ENCODE assay signal across 8 cellular contexts in genomic region chr19:46639356-46640061, GRCh38. TPM values are rescaled to one million over a fixed set of nuclear protein-coding genes. Genes with fewer than 3 reads are reported as not detected.
DNase-seq lines count a peak whose midpoint lies in the region; ATAC-seq and TF ChIP-seq lines count a peak whose summit lies in the region.

No MANE protein-coding gene starts in this region.

- no peaks in the 10 kb centered on the region for H3K79me2 ChIP-seq in OCI-LY1 (ENCODE audit: insufficient read depth, low read length)

- H3K36me3 Mint-ChIP-seq in activated CD8-positive, alpha-beta memory T cell treated with anti-CD3 and anti-CD28 coated beads, Interleukin-2, amount 10 ng/mL, durations not matched to agents 7 days and 5 days, result no peaks in the 10 kb centered on the region
- H3K36me3 Mint-ChIP-seq in mesothelial cell of epicardium, result no peaks in the 10 kb centered on the region

- H3K9me3 Mint-ChIP-seq in activated CD8-positive, alpha-beta memory T cell treated with anti-CD3 and anti-CD28 coated beads, Interleukin-2, amount 10 ng/mL, durations not matched to agents 7 days and 5 days (ENCODE audit: low read depth), result no peaks in the 10 kb centered on the region
- no peaks in the 10 kb centered on the region for H3K9me3 Mint-ChIP-seq in mesothelial cell of epicardium

- H3K4me3 Mint-ChIP-seq in activated CD8-positive, alpha-beta memory T cell treated with anti-CD3 and anti-CD28 coated beads, Interleukin-2, amount 10 ng/mL, durations not matched to agents 7 days and 5 days, result peak overlapping the region; percentile 35
- H3K4me3 Mint-ChIP-seq in mesothelial cell of epicardium, result no peak overlapping the region

- no peak overlapping the region for H3K27ac ChIP-seq in OCI-LY1 (ENCODE audit: low read depth, low read length, poor library complexity, severe bottlenecking)
- H3K27ac ChIP-seq in duodenal mucosa (ENCODE audit: low read depth, low read length), result peak overlapping the region; percentile 20

- no peaks in the 10 kb centered on the region for H4K20me1 ChIP-seq in OCI-LY1 (ENCODE audit: insufficient read depth, low read length)

- DNase-seq in activated CD8-positive, alpha-beta memory T cell treated with anti-CD3 and anti-CD28 coated beads, Interleukin-2, amount 10 ng/mL, durations not matched to agents 7 days and 5 days, result peak; percentile 76
- DNase-seq in activated CD8-positive, alpha-beta memory T cell treated with anti-CD3 and anti-CD28 coated beads, Interleukin-2, amount 50 U/mL, for 48 hours, result no peak
- peak; percentile 69 to 83 for DNase-seq in mesothelial cell of epicardium (ENCODE audit: low spot score in 2 of 2, unreplicated experiment in 2 of 2)
- no peak for DNase-seq in SIG-M5 treated with dmso at 0.1 percent for 504 hours (lab: John Stamatoyannopoulos, UW; ENCODE audit: unreplicated experiment)

- peaks cover 4% of the 10 kb centered on the region; the same call in 1 of the 2 replicates for H3F3A ChIP-seq in OCI-LY1 (ENCODE audit: insufficient read depth, low read length)

- H3K4me1 ChIP-seq in OCI-LY1 (ENCODE audit: insufficient read depth, low read length, severe bottlenecking) (peaks cover 25% of the 10 kb centered on the region), duodenal mucosa (ENCODE audit: control insufficient read depth in 1 of 2, insufficient read depth in 2 of 2, low read length in 2 of 2) (peaks cover 10 to 19% of the 10 kb centered on the region in 2 donors)

- H3K9me3 ChIP-seq in OCI-LY1 (ENCODE audit: low read length) (no peaks in the 10 kb centered on the region), duodenal mucosa (ENCODE audit: control insufficient read depth in 1 of 2, low read length in 2 of 2) (no peaks in the 10 kb centered on the region)

- no peaks in the 10 kb centered on the region for H3K9me2 ChIP-seq in OCI-LY1 (ENCODE audit: low read depth, low read length)

- ATAC-seq in activated CD8-positive, alpha-beta memory T cell treated with anti-CD3 and anti-CD28 coated beads, Interleukin-2, amount 10 ng/mL, durations not matched to agents 7 days and 5 days, result no peak
- ATAC-seq in GM18873 (IDR thresholded peaks at IDR 0.05; ENCODE audit: low FRiP score, unreplicated experiment) (no peak), GM21515 (IDR thresholded peaks at IDR 0.05; ENCODE audit: unreplicated experiment) (no peak)

- no peak overlapping the region for H2AFZ ChIP-seq in OCI-LY1 (ENCODE audit: low read length)

- CTCF ChIA-PET in activated CD8-positive, alpha-beta memory T cell treated with anti-CD3 and anti-CD28 coated beads, Interleukin-2, amount 10 ng/mL, durations not matched to agents 7 days and 5 days (lab: Charles Lee), result interaction anchor here (1.0 to 1.1 kb wide), 2 partner anchors 15 to 153 kb away, joined by 3 to 4 read pairs; no protein-coding TSS in a partner anchor

- peak overlapping the region; percentile 58 for H3K4me3 ChIP-seq in OCI-LY1 (ENCODE audit: low read depth, low read length, poor library complexity, severe bottlenecking)
- H3K4me3 ChIP-seq in duodenal mucosa (ENCODE audit: low read depth in 1 of 2, low read length in 2 of 2), result peak overlapping the region; percentile 42 to 49

- peaks cover 13% of the 10 kb centered on the region for H3K4me1 Mint-ChIP-seq in activated CD8-positive, alpha-beta memory T cell treated with anti-CD3 and anti-CD28 coated beads, Interleukin-2, amount 10 ng/mL, durations not matched to agents 7 days and 5 days
- peaks cover 8% of the 10 kb centered on the region for H3K4me1 Mint-ChIP-seq in mesothelial cell of epicardium

- peak overlapping the region; percentile 69 for H3K4me2 ChIP-seq in OCI-LY1 (ENCODE audit: low read length)

- H3K27ac Mint-ChIP-seq in activated CD8-positive, alpha-beta memory T cell treated with anti-CD3 and anti-CD28 coated beads, Interleukin-2, amount 10 ng/mL, durations not matched to agents 7 days and 5 days, result no peak overlapping the region
- H3K27ac Mint-ChIP-seq in mesothelial cell of epicardium, result no peak overlapping the region

- peak overlapping the region; percentile 21; the same call in 1 of the 2 replicates for H3K9ac ChIP-seq in OCI-LY1 (ENCODE audit: low read length)
- peak overlapping the region in 1 of 2 donors; percentile 44 for H3K9ac ChIP-seq in duodenal mucosa (ENCODE audit: low read depth in 1 of 2, low read length in 2 of 2)

- no peaks in the 10 kb centered on the region for H3K36me3 ChIP-seq in OCI-LY1 (ENCODE audit: insufficient read depth, low read length)
- no peaks in the 10 kb centered on the region for H3K36me3 ChIP-seq in duodenal mucosa (ENCODE audit: control insufficient read depth in 1 of 2, insufficient read depth in 2 of 2, low read length in 2 of 2)

- TF ChIP-seq CTCF in OCI-LY1 (IDR thresholded peaks at IDR 0.05; ENCODE audit: low read length), result no peak
- TF ChIP-seq CTCF in mesothelial cell of epicardium (IDR thresholded peaks at IDR 0.05; ENCODE audit: unreplicated experiment), result no peak

- H3K27me3 Mint-ChIP-seq in activated CD8-positive, alpha-beta memory T cell treated with anti-CD3 and anti-CD28 coated beads, Interleukin-2, amount 10 ng/mL, durations not matched to agents 7 days and 5 days, result peaks cover 38% of the 10 kb centered on the region
- H3K27me3 Mint-ChIP-seq in mesothelial cell of epicardium (ENCODE audit: low read depth), result peaks cover 34% of the 10 kb centered on the region

- no peaks in the 10 kb centered on the region for H3K27me3 ChIP-seq in OCI-LY1 (ENCODE audit: insufficient read depth, low read length)
- H3K27me3 ChIP-seq in duodenal mucosa (ENCODE audit: control insufficient read depth in 1 of 2, insufficient read depth in 2 of 2, low read length in 2 of 2), result peaks cover 32 to 39% of the 10 kb centered on the region in 2 donors

RNA-seq across cellular contexts. Expression of gene GNG8, which starts 3.5 kb away (rescaled TPM):
- total RNA-seq in activated CD8-positive, alpha-beta memory T cell treated with anti-CD3 and anti-CD28 coated beads, Interleukin-2, amount 10 ng/mL, durations not matched to agents 7 days and 5 days, result 10 to 100 TPM in 1 of 2 experiments, not detected in 1; 25.9 TPM
- 7.6 to 13.7 TPM (median 12.2 TPM) in 3 replicates for total RNA-seq in mesothelial cell of epicardium

RNA-seq across cellular contexts. Expression of gene PTGIR, which starts 14.6 kb away (rescaled TPM):
- 10 to 100 TPM in 1 of 2 experiments, 1 to 10 TPM in 1; 1.8 to 27.5 TPM for total RNA-seq in activated CD8-positive, alpha-beta memory T cell treated with anti-CD3 and anti-CD28 coated beads, Interleukin-2, amount 10 ng/mL, durations not matched to agents 7 days and 5 days
- 5.0 to 6.2 TPM (median 5.9 TPM) in 3 replicates for total RNA-seq in mesothelial cell of epicardium

RNA-seq across cellular contexts. Expression of gene DACT3, which starts 21.5 kb away (rescaled TPM):
- total RNA-seq in activated CD8-positive, alpha-beta memory T cell treated with anti-CD3 and anti-CD28 coated beads, Interleukin-2, amount 10 ng/mL, durations not matched to agents 7 days and 5 days, result 1 to 10 TPM in 1 of 2 experiments, under 1 TPM in 1; 0.12 to 1.2 TPM
- total RNA-seq in mesothelial cell of epicardium, result 48.4 to 50.4 TPM (median 48.8 TPM) in 3 replicates

RNA-seq across cellular contexts. Expression of gene CALM3, which starts 38.4 kb away (rescaled TPM):
- 100 to 1,000 TPM; 497 to 498 TPM for total RNA-seq in activated CD8-positive, alpha-beta memory T cell treated with anti-CD3 and anti-CD28 coated beads, Interleukin-2, amount 10 ng/mL, durations not matched to agents 7 days and 5 days
- total RNA-seq in mesothelial cell of epicardium, result 231 to 233 TPM (median 231 TPM) in 3 replicates

Comparison
In these comparisons a context has a peak if more than half of its experiments do, and no peak if none do; other contexts are left out.
1. DNase-seq: peak in activated CD8-positive, alpha-beta memory T cell treated with anti-CD3 and anti-CD28 coated beads, Interleukin-2, amount 10 ng/mL, durations not matched to agents 7 days and 5 days (single experiment) and mesothelial cell of epicardium (2 of 2); none in activated CD8-positive, alpha-beta memory T cell treated with anti-CD3 and anti-CD28 coated beads, Interleukin-2, amount 50 U/mL, for 48 hours (single experiment) and SIG-M5 treated with dmso at 0.1 percent for 504 hours (single experiment).
2. RNA of gene DACT3, which starts 21.5 kb away (total RNA-seq): 48.4 to 50.4 TPM in mesothelial cell of epicardium; 0.12 to 1.2 TPM in activated CD8-positive, alpha-beta memory T cell treated with anti-CD3 and anti-CD28 coated beads, Interleukin-2, amount 10 ng/mL, durations not matched to agents 7 days and 5 days; every median in the first group is over 10 times any median in the second.